Comparison of ENCODE assay signal across 8 cellular contexts in genomic region chr6:50791900-50792508, GRCh38. TPM values are rescaled to one million over a fixed set of nuclear protein-coding genes. Genes with fewer than 3 reads are reported as not detected.
DNase-seq lines count a peak whose midpoint lies in the region; ATAC-seq and TF ChIP-seq lines count a peak whose summit lies in the region.

No MANE protein-coding gene starts in this region.

- no peak overlapping the region for H3K27ac ChIP-seq in left ventricle myocardium inferior (replicated peaks)

- no peak overlapping the region for H3K4me3 Mint-ChIP-seq in effector memory CD8-positive, alpha-beta T cell

- H3K4me3 ChIP-seq in left ventricle myocardium inferior: no peak overlapping the region
- H3K4me3 ChIP-seq in astrocyte of the cerebellum (ENCODE audit: low read depth, low read length): no peak overlapping the region

- H3K9me3 ChIP-seq in left ventricle myocardium inferior (replicated peaks): no peaks in the 10 kb centered on the region

- TF ChIP-seq CTCF in left ventricle myocardium inferior (IDR thresholded peaks at IDR 0.05; ENCODE audit: borderline replicate concordance): peak; percentile 65
- TF ChIP-seq CTCF in astrocyte of the cerebellum (IDR thresholded peaks at IDR 0.05; ENCODE audit: low read depth, low read length, missing control alignments): peak; percentile 78

- ATAC-seq in left ventricle myocardium superior: no peak
- ATAC-seq in HG02642 (IDR thresholded peaks at IDR 0.05; ENCODE audit: poor library complexity, unreplicated experiment): peak; percentile 68
- no peak for ATAC-seq in effector memory CD8-positive, alpha-beta T cell (replicated peaks)
- no peak for ATAC-seq in esophagus mucosa

- no peak for DNase-seq in left ventricle myocardium inferior
- DNase-seq in left ventricle myocardium superior: no peak
- peak; percentile 42 to 46 for DNase-seq in NCI-H2081 (lab: John Stamatoyannopoulos, UW)
- DNase-seq in astrocyte of the cerebellum (ENCODE audit: low read depth): no peak
- peak; percentile 66 for DNase-seq in left kidney (ENCODE audit: low read depth, low spot score)
- DNase-seq in effector memory CD8-positive, alpha-beta T cell: no peak

- no peaks in the 10 kb centered on the region for H3K27me3 Mint-ChIP-seq in effector memory CD8-positive, alpha-beta T cell

- intact Hi-C loops in left ventricle myocardium inferior (cut with micrococcal nuclease): no loop called here
- intact Hi-C loops in left ventricle myocardium superior (cut with micrococcal nuclease): no loop called here

- H3K27ac Mint-ChIP-seq in effector memory CD8-positive, alpha-beta T cell: no peak overlapping the region

- H3K4me1 Mint-ChIP-seq in effector memory CD8-positive, alpha-beta T cell (ENCODE audit: low read depth in 2 of 2): no peaks in the 10 kb centered on the region

- H3K36me3 ChIP-seq in left ventricle myocardium inferior: no peaks in the 10 kb centered on the region

- H3K36me3 Mint-ChIP-seq in effector memory CD8-positive, alpha-beta T cell (ENCODE audit: insufficient read depth): peaks cover 3% of the 10 kb centered on the region

- no peaks in the 10 kb centered on the region for H3K4me1 ChIP-seq in left ventricle myocardium inferior

- peaks cover 0 to 5% of the 10 kb centered on the region in 2 donors for H3K9me3 Mint-ChIP-seq in effector memory CD8-positive, alpha-beta T cell

- in situ Hi-C loops in astrocyte of the cerebellum (cut with HindIII; ENCODE audit: low sequenced_read_pairs): no loop called here

- H3K27me3 ChIP-seq in left ventricle myocardium inferior (ENCODE audit: low read depth): peaks cover 31% of the 10 kb centered on the region

RNA-seq across cellular contexts. Expression of gene TFAP2B, which starts 26.7 kb away (rescaled TPM):
- total RNA-seq in left ventricle myocardium inferior: not detected
- total RNA-seq in left ventricle myocardium superior: not detected
- total RNA-seq in esophagus mucosa: 1.4 TPM

Comparison
In these comparisons a context has a peak if more than half of its experiments do, and no peak if none do; other contexts are left out.
1. DNase-seq: peak in NCI-H2081 (2 of 2) and left kidney (single experiment); none in left ventricle myocardium inferior (single experiment), left ventricle myocardium superior (single experiment), astrocyte of the cerebellum (single experiment) and effector memory CD8-positive, alpha-beta T cell (0 of 3).